In genomic region chr17:75380750-75381149, GRCh38 we compare ENCODE assay signal across 17 cellular contexts. TPM values are rescaled to one million over a fixed set of nuclear protein-coding genes. Genes with fewer than 3 reads are reported as not detected.
A peak's percentile ranks its signal among the peaks of the same experiment; 100 is the strongest.
DNase-seq lines count a peak whose midpoint lies in the region; ATAC-seq and TF ChIP-seq lines count a peak whose summit lies in the region.
"Had no signal": no experiment of that assay in that cellular context is flagged by ENCODE, and none has a peak within 500 bp of the region (broad histone marks: within the 10 kb centered on the region; RNA-seq: fewer than 3 reads in every experiment).

No MANE protein-coding gene starts in this region.

- WGBS in prostate gland = 75% methylated on average over 3 of the region's 3 CpGs

- CTCF ChIA-PET in PC-3 (lab: Charles Lee) (interaction anchor here (0.6 to 0.7 kb wide), 2 partner anchors 17 to 111 kb away, joined by 3 read pairs; no protein-coding TSS in a partner anchor), RWPE1 (lab: Yijun Ruan, JAX) (interaction anchor here (0.6 to 0.8 kb wide), 2 partner anchors 18 to 209 kb away, joined by 4 to 6 read pairs; no protein-coding TSS in a partner anchor)

- H3K27ac Mint-ChIP-seq in stimulated activated naive CD8-positive, alpha-beta T cell treated with anti-CD3 and anti-CD28 coated beads, Interleukin-15, Interleukin-2, amounts not matched to agents 100 ng/mL and 50 ng/mL, for 24 hours = peak overlapping the region; percentile 45
- H3K27ac Mint-ChIP-seq in stimulated activated naive CD8-positive, alpha-beta T cell treated with anti-CD3 and anti-CD28 coated beads, Interleukin-15, amount 100 ng/mL, for 72 hours = no peak overlapping the region
- peak overlapping the region; percentile 75 for H3K27ac Mint-ChIP-seq in memory B cell

- peaks cover 52% of the 10 kb centered on the region for H3K4me1 Mint-ChIP-seq in stimulated activated naive CD8-positive, alpha-beta T cell treated with anti-CD3 and anti-CD28 coated beads, Interleukin-15, Interleukin-2, amounts not matched to agents 100 ng/mL and 50 ng/mL, for 24 hours (ENCODE audit: low read depth)
- peaks cover 32% of the 10 kb centered on the region for H3K4me1 Mint-ChIP-seq in stimulated activated naive CD8-positive, alpha-beta T cell treated with anti-CD3 and anti-CD28 coated beads, Interleukin-15, amount 100 ng/mL, for 72 hours
- peaks cover 37% of the 10 kb centered on the region for H3K4me1 Mint-ChIP-seq in memory B cell

- peaks cover 11% of the 10 kb centered on the region for H4K20me1 ChIP-seq in PC-3 (ENCODE audit: low read length)

- no peak overlapping the region for H3K4me3 Mint-ChIP-seq in stimulated activated naive CD8-positive, alpha-beta T cell treated with anti-CD3 and anti-CD28 coated beads, Interleukin-15, Interleukin-2, amounts not matched to agents 100 ng/mL and 50 ng/mL, for 24 hours
- no peak overlapping the region for H3K4me3 Mint-ChIP-seq in stimulated activated naive CD8-positive, alpha-beta T cell treated with anti-CD3 and anti-CD28 coated beads, Interleukin-15, amount 100 ng/mL, for 72 hours
- no peak overlapping the region for H3K4me3 Mint-ChIP-seq in memory B cell

- H3K9me3 Mint-ChIP-seq in stimulated activated naive CD8-positive, alpha-beta T cell treated with anti-CD3 and anti-CD28 coated beads, Interleukin-15, Interleukin-2, amounts not matched to agents 100 ng/mL and 50 ng/mL, for 24 hours = no peaks in the 10 kb centered on the region
- no peaks in the 10 kb centered on the region for H3K9me3 Mint-ChIP-seq in stimulated activated naive CD8-positive, alpha-beta T cell treated with anti-CD3 and anti-CD28 coated beads, Interleukin-15, amount 100 ng/mL, for 72 hours
- no peaks in the 10 kb centered on the region for H3K9me3 Mint-ChIP-seq in memory B cell
- H3K9me3 Mint-ChIP-seq: CD4-positive, alpha-beta memory T cell had no signal

- no peak overlapping the region for H2AFZ ChIP-seq in PC-3 (ENCODE audit: low read length)

- no peak overlapping the region for H3K4me3 ChIP-seq in PC-3 (ENCODE audit: low read length)
- H3K4me3 ChIP-seq in prostate gland = no peak overlapping the region
- no peak overlapping the region for H3K4me3 ChIP-seq in left lung

- no peak overlapping the region for H3K4me2 ChIP-seq in PC-3 (ENCODE audit: low read length)

- H3K9me3 ChIP-seq in PC-3 (ENCODE audit: low read length) = no peaks in the 10 kb centered on the region
- H3K9me3 ChIP-seq in prostate gland = no peaks in the 10 kb centered on the region
- no peaks in the 10 kb centered on the region for H3K9me3 ChIP-seq in left lung

- H3K9ac ChIP-seq in PC-3 (ENCODE audit: low read length) = no peak overlapping the region

- no TSS peak for BruUV-seq in PC-3 (replicated peaks; lab: Mats Ljungman, UMichigan)

- H3K27ac ChIP-seq in PC-3 (ENCODE audit: low read length) = no peak overlapping the region
- no peak overlapping the region for H3K27ac ChIP-seq in prostate gland
- no peak overlapping the region for H3K27ac ChIP-seq in RWPE1
- H3K27ac ChIP-seq in left lung = peak overlapping the region in 1 of 2 donors; percentile 13

- H3K36me3 ChIP-seq in PC-3 (ENCODE audit: low read depth, low read length) (peaks cover 5% of the 10 kb centered on the region; the same call in 1 of the 2 replicates), prostate gland (no peaks in the 10 kb centered on the region), left lung (peaks cover 0 to 7% of the 10 kb centered on the region in 2 donors)

- DNase-seq in stimulated activated naive CD8-positive, alpha-beta T cell treated with anti-CD3 and anti-CD28 coated beads, Interleukin-15, amount 100 ng/mL, for 72 hours = no peak
- DNase-seq in PC-3 = no peak
- no peak for DNase-seq in memory B cell (ENCODE audit: low spot score in 2 of 2)
- no peak for DNase-seq in prostate gland (ENCODE audit: low spot score)
- no peak for DNase-seq in RWPE1 (ENCODE audit: low spot score)
- DNase-seq in left lung = no peak
- DNase-seq: ACHN; AML-193; CD4-positive, alpha-beta memory T cell; DMS79; HCEC 1CT; NCI-H1417; NCI-H187 treated with DMSO at 0.1 percent for 48 hours; NCI-H345; NCI-H526; SHP77 treated with DMSO at 0.1 percent for 48 hours had no signal

- POLR2A ChIA-PET in PC-3 (lab: Charles Lee; ENCODE audit: unreplicated experiment) (interaction anchor here (0.6 to 0.7 kb wide), 2 partner anchors 12 to 474 kb away, joined by 3 read pairs; partner anchors contain the start of gene WBP2), RWPE1 (lab: Yijun Ruan, JAX; ENCODE audit: low non-redundant PET) (no interaction called here)

- no peak for ATAC-seq in stimulated activated naive CD8-positive, alpha-beta T cell treated with anti-CD3 and anti-CD28 coated beads, Interleukin-15, amount 100 ng/mL, for 72 hours
- peak; percentile 33; the same call in 1 of the 2 replicates for ATAC-seq in PC-3
- ATAC-seq in memory B cell (ENCODE audit: low read depth) = no peak
- no peak for ATAC-seq in left lung

- TF ChIP-seq CTCF in PC-3 (conservative IDR thresholded peaks at IDR 0.05; ENCODE audit: low read depth, low read length) (no peak), prostate gland (IDR thresholded peaks at IDR 0.05) (no peak), RWPE1 (conservative IDR thresholded peaks at IDR 0.05; ENCODE audit: low read depth) (no peak), left lung (IDR thresholded peaks at IDR 0.05) (no peak)

- peaks cover 90% of the 10 kb centered on the region for H3K79me2 ChIP-seq in PC-3 (ENCODE audit: low read length)

- peaks cover 25% of the 10 kb centered on the region for H3K36me3 Mint-ChIP-seq in stimulated activated naive CD8-positive, alpha-beta T cell treated with anti-CD3 and anti-CD28 coated beads, Interleukin-15, Interleukin-2, amounts not matched to agents 100 ng/mL and 50 ng/mL, for 24 hours (ENCODE audit: low read depth)
- H3K36me3 Mint-ChIP-seq in memory B cell = peaks cover 10% of the 10 kb centered on the region

- H3K4me1 ChIP-seq in PC-3 (ENCODE audit: insufficient read depth, low read length) (no peaks in the 10 kb centered on the region), prostate gland (replicated peaks) (no peaks in the 10 kb centered on the region), left lung (peaks cover 10 to 63% of the 10 kb centered on the region in 2 donors)

- no peaks in the 10 kb centered on the region for H3K27me3 Mint-ChIP-seq in stimulated activated naive CD8-positive, alpha-beta T cell treated with anti-CD3 and anti-CD28 coated beads, Interleukin-15, Interleukin-2, amounts not matched to agents 100 ng/mL and 50 ng/mL, for 24 hours
- H3K27me3 Mint-ChIP-seq in stimulated activated naive CD8-positive, alpha-beta T cell treated with anti-CD3 and anti-CD28 coated beads, Interleukin-15, amount 100 ng/mL, for 72 hours = no peaks in the 10 kb centered on the region
- H3K27me3 Mint-ChIP-seq in memory B cell = no peaks in the 10 kb centered on the region
- H3K27me3 Mint-ChIP-seq: CD4-positive, alpha-beta memory T cell had no signal

- H3K9me2 ChIP-seq in PC-3 (replicated peaks; ENCODE audit: low read length) = no peaks in the 10 kb centered on the region

- intact Hi-C loops in PC-3 (cut with micrococcal nuclease) = loop anchor here (2.0 kb wide), 2 partner anchors 14 to 16 kb away; no protein-coding TSS in a partner anchor
- intact Hi-C loops in prostate gland (cut with DNase I) = no loop called here
- intact Hi-C loops in left lung (cut with DNase I) = no loop called here

- no peaks in the 10 kb centered on the region for H3K27me3 ChIP-seq in PC-3 (ENCODE audit: low read length)
- no peaks in the 10 kb centered on the region for H3K27me3 ChIP-seq in prostate gland (replicated peaks; ENCODE audit: insufficient read depth)
- H3K27me3 ChIP-seq in left lung = no peaks in the 10 kb centered on the region

- H3F3A ChIP-seq in PC-3 (ENCODE audit: low read length, unreplicated experiment) = no peaks in the 10 kb centered on the region

- TF ChIP-seq POLR2A in prostate gland (IDR thresholded peaks at IDR 0.05) = no peak

RNA-seq across cellular contexts. Expression of gene GRB2, which starts 24.7 kb away (rescaled TPM):
- total RNA-seq in PC-3 (2014; rRNA removed) (224 and 282 TPM in 2 replicates), prostate gland (10 to 100 TPM; 88.3 to 95.7 TPM), left lung (100 to 1,000 TPM; 110 to 214 TPM)

Comparison
In these comparisons a context has a peak if more than half of its experiments do, and no peak if none do; other contexts are left out.
1. H3K27ac Mint-ChIP-seq: peak in stimulated activated naive CD8-positive, alpha-beta T cell treated with anti-CD3 and anti-CD28 coated beads, Interleukin-15, Interleukin-2, amounts not matched to agents 100 ng/mL and 50 ng/mL, for 24 hours (single experiment) and memory B cell (single experiment); none in stimulated activated naive CD8-positive, alpha-beta T cell treated with anti-CD3 and anti-CD28 coated beads, Interleukin-15, amount 100 ng/mL, for 72 hours (0 of 2).